In genomic region chr4:67881226-67881625, GRCh38 we compare ENCODE assay signal across 18 cellular contexts. TPM values are rescaled to one million over a fixed set of nuclear protein-coding genes. Genes with fewer than 3 reads are reported as not detected.
DNase-seq lines count a peak whose midpoint lies in the region; FAIRE-seq and TF ChIP-seq lines count a peak whose summit lies in the region.
"Had no signal": no experiment of that assay in that cellular context is flagged by ENCODE, and none has a peak within 500 bp of the region (broad histone marks: within the 10 kb centered on the region; RNA-seq: fewer than 3 reads in every experiment).

No MANE protein-coding gene starts in this region.

- H3K27ac ChIP-seq in keratinocyte (ENCODE audit: control insufficient read depth, insufficient read depth, low read length) (peak overlapping the region; percentile 17), small intestine (ENCODE audit: low read depth in 1 of 2, low read length in 1 of 2) (no peak overlapping the region)

- no peak overlapping the region for H3K4me3 Mint-ChIP-seq in brain
- H3K4me3 Mint-ChIP-seq: CD4-positive, alpha-beta memory T cell had no signal

- WGBS in small intestine, 3 donors = 57 to 58% (median 57%) methylated on average over 1 of the region's 1 CpG

- peak overlapping the region; percentile 46 for H3K4me2 ChIP-seq in keratinocyte (ENCODE audit: control insufficient read depth, extremely low read depth, insufficient read depth, low read depth, low read length)

- H3K27ac Mint-ChIP-seq in brain = peak overlapping the region in 3 of 5 experiments; percentile 0 to 42 (median 30)
- H3K27ac Mint-ChIP-seq: CD4-positive, alpha-beta memory T cell had no signal

- FAIRE-seq in keratinocyte (lab: Jason Lieb, UNC) = no peak
- FAIRE-seq in GM19239 (lab: Jason Lieb, UNC) = no peak
- no peak for FAIRE-seq in small intestine (lab: Jason Lieb, UNC)

- dilution Hi-C loops in keratinocyte (cut with MboI; ENCODE audit: extremely low pct_ligation_motif_present, low sequenced_read_pairs) = no loop called here

- no peak overlapping the region for H3K9ac ChIP-seq in keratinocyte (ENCODE audit: control insufficient read depth, extremely low read depth, insufficient read depth, low read length)

- no peaks in the 10 kb centered on the region for H3K9me1 ChIP-seq in keratinocyte (ENCODE audit: control insufficient read depth, extremely low read depth, insufficient read depth, low read length)

- TF ChIP-seq CTCF in brain (conservative IDR thresholded peaks at IDR 0.05) (no peak), keratinocyte (optimal IDR thresholded peaks at IDR 0.05 in 1 of 3, IDR thresholded peaks at IDR 0.05 in 1 of 3, conservative IDR thresholded peaks at IDR 0.05 in 1 of 3; ENCODE audit: extremely low read depth in 1 of 3, insufficient read depth in 2 of 3, low read length in 3 of 3) (no peak)

- H3K27me3 ChIP-seq in MG63 = no peaks in the 10 kb centered on the region
- H3K27me3 ChIP-seq in keratinocyte (ENCODE audit: control insufficient read depth, extremely low read depth, insufficient read depth, low read length) = no peaks in the 10 kb centered on the region
- no peaks in the 10 kb centered on the region for H3K27me3 ChIP-seq in small intestine (ENCODE audit: control insufficient read depth in 2 of 2, insufficient read depth in 2 of 2, low read length in 2 of 2)

- DNase-seq in MG63 (peak; percentile 1), keratinocyte (ENCODE audit: low read depth, low spot score) (no peak), GM19239 (ENCODE audit: insufficient read length, low spot score) (no peak), SHP77 treated with DMSO at 0.1 percent for 48 hours (lab: John Stamatoyannopoulos, UW) (no peak), NCI-H345 treated with DMSO at 0.1 percent for 48 hours (lab: John Stamatoyannopoulos, UW; ENCODE audit: unreplicated experiment) (no peak), small intestine (no peak)
- DNase-seq: Calu3; CD4-positive, alpha-beta memory T cell; DMS79; HCEC 1CT; MV-4-11; NCI-H1417 treated with DMSO at 0.1 percent for 48 hours; NCI-H2029 treated with DMSO at 0.1 percent for 48 hours; OCI-M1; SIG-M5 had no signal

- H3K4me3 ChIP-seq in MG63 = no peak overlapping the region
- no peak overlapping the region for H3K4me3 ChIP-seq in keratinocyte (ENCODE audit: control insufficient read depth in 2 of 3, extremely low read depth in 1 of 3, insufficient read depth in 2 of 3, low read depth in 1 of 3, low read length in 3 of 3)
- H3K4me3 ChIP-seq in small intestine (ENCODE audit: low read depth in 1 of 2, low read length in 2 of 2) = no peak overlapping the region

- H2AFZ ChIP-seq in keratinocyte (ENCODE audit: control insufficient read depth, low read length) = peak overlapping the region; percentile 87

- H3K36me3 Mint-ChIP-seq in brain = no peaks in the 10 kb centered on the region
- H3K36me3 Mint-ChIP-seq: CD4-positive, alpha-beta memory T cell had no signal

- H3K27me3 Mint-ChIP-seq in brain = no peaks in the 10 kb centered on the region

- H3K4me1 Mint-ChIP-seq in brain = peaks cover 15% of the 10 kb centered on the region
- H3K4me1 Mint-ChIP-seq: CD4-positive, alpha-beta memory T cell had no signal

- H3K9me3 ChIP-seq in MG63 (no peaks in the 10 kb centered on the region), keratinocyte (ENCODE audit: control insufficient read depth, low read depth, low read length) (no peaks in the 10 kb centered on the region), small intestine (ENCODE audit: control insufficient read depth, low read depth) (no peaks in the 10 kb centered on the region)

- H3K36me3 ChIP-seq in MG63 = no peaks in the 10 kb centered on the region
- no peaks in the 10 kb centered on the region for H3K36me3 ChIP-seq in keratinocyte (ENCODE audit: control insufficient read depth in 2 of 2, extremely low read depth in 1 of 2, insufficient read depth in 2 of 2, low read length in 2 of 2)
- no peaks in the 10 kb centered on the region for H3K36me3 ChIP-seq in small intestine (ENCODE audit: control insufficient read depth in 2 of 2, insufficient read depth in 2 of 2, low read length in 2 of 2)

- no peaks in the 10 kb centered on the region for H4K20me1 ChIP-seq in keratinocyte (ENCODE audit: control insufficient read depth, extremely low read depth, insufficient read depth, low read length)

- no peaks in the 10 kb centered on the region for H3K9me3 Mint-ChIP-seq in brain

- no peaks in the 10 kb centered on the region for H3K79me2 ChIP-seq in keratinocyte (ENCODE audit: control insufficient read depth, insufficient read depth, low read length)

- peaks cover 33% of the 10 kb centered on the region for H3K4me1 ChIP-seq in keratinocyte (ENCODE audit: control insufficient read depth, extremely low read depth, insufficient read depth, low read length)
- no peaks in the 10 kb centered on the region for H3K4me1 ChIP-seq in small intestine (ENCODE audit: control insufficient read depth in 2 of 2, insufficient read depth in 1 of 2, low read depth in 1 of 2, low read length in 1 of 2)

RNA-seq across cellular contexts. Expression of gene TMPRSS11D, which starts 2.6 kb away (rescaled TPM):
- not detected in 2 replicates for total RNA-seq in MG63 (2014; rRNA removed; shearing (Covaris generic); ENCODE audit: low replicate concordance)
- polyA plus RNA-seq in brain (ENCODE audit: insufficient read depth, low read depth, low replicate concordance) = not detected
- 0.26 to 0.73 TPM (median 0.28 TPM) in 3 replicates for polyA plus RNA-seq in keratinocyte
- not detected for polyA plus RNA-seq in keratinocyte (2011; ENCODE audit: low read depth)
- polyA plus RNA-seq in keratinocyte (2011; cell fraction: cytosol; rRNA removed) = 0.12 and 0.45 TPM in 2 replicates
- 0.85 and 0.89 TPM in 2 replicates for polyA plus RNA-seq in keratinocyte (2011; cell fraction: nucleus; rRNA removed)
- 0.23 and 0.32 TPM in 2 replicates for polyA plus RNA-seq in keratinocyte (2012; ENCODE audit: low replicate concordance)
- 0.06 to 0.73 TPM in 2 of 3 replicates, not detected in the other for polyA minus RNA-seq in keratinocyte
- polyA minus RNA-seq in keratinocyte (2011; cell fraction: cytosol; rRNA and poly(A)+ RNA removed) = not detected
- 1.1 and 1.5 TPM in 2 replicates for polyA minus RNA-seq in keratinocyte (2011; cell fraction: nucleus; rRNA and poly(A)+ RNA removed)
- polyA plus RNA-seq in small intestine = under 1 TPM in 1 of 3 donors, not detected in 2; 0.03 TPM
- total RNA-seq: Calu3; CD4-positive, alpha-beta memory T cell; RPMI7951 had no signal
- polyA plus RNA-seq: BJ; CD4-positive, alpha-beta memory T cell had no signal
